ENCODE assay signal across 25 cellular contexts in the genomic region with DNA sequence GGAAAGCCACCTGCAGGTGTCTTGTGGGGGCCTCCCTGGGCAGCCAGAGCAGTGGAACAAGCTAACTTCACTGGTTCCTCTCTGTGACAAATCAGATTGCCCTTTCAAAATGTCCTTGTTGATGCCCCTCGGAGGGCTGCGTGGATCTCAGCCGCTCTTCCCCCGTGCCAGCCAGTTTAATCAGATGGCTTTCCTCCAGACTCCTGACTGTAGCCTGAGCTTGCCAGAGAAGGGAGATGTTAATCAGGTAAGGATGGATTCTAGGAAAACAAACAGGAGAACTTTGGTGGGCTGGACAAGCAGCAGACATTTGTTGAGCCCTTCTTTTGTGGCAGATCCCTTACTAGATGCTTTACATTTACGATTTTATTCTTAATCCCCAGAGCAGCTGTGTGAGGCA.
"Had no signal": no experiment of that assay in that cellular context is flagged by ENCODE, and none has a peak within 500 bp of the region (broad histone marks: within the 10 kb centered on the region; RNA-seq: fewer than 3 reads in every experiment).

No MANE protein-coding gene starts in this region.

- H3K4me1 ChIP-seq: foreskin keratinocyte, parathyroid adenoma had no signal

- H2AFZ ChIP-seq: hepatocyte, neural progenitor cell, parathyroid adenoma had no signal

- H3K4me3 ChIP-seq: esophagus muscularis mucosa, gastroesophageal sphincter, heart left ventricle, hepatocyte, left lung, mucosa of descending colon, neural progenitor cell, right lobe of liver, suprapubic skin, transverse colon, upper lobe of right lung, uterus had no signal

- H3K79me2 ChIP-seq: hepatocyte, parathyroid adenoma had no signal

- DNase-seq: effector memory CD4-positive, alpha-beta T cell; foreskin keratinocyte; heart left ventricle; left cardiac atrium; left lung; mesenchymal stem cell; mucosa of descending colon; naive B cell; right lobe of liver; small intestine; stimulated activated CD4-positive, alpha-beta T cell treated with anti-CD3 and anti-CD28 coated beads, Interleukin-12 subunit alpha, Interleukin-12 subunit beta, amount 100 ng/mL, for 4 hours; stimulated activated CD4-positive, alpha-beta T cell treated with anti-CD3 and anti-CD28 coated beads, Interleukin-1b, Interleukin-23, amount 100 ng/mL, for 48 hours; stimulated activated CD4-positive, alpha-beta T cell treated with anti-CD3 and anti-CD28 coated beads, Interleukin-4, amount 100 ng/mL, for 1 hour; stimulated activated CD8-positive, alpha-beta memory T cell treated with anti-CD3 and anti-CD28 coated beads, Interleukin-4, amount 100 ng/mL, for 48 hours; stimulated activated naive CD4-positive, alpha-beta T cell; stimulated activated naive CD8-positive, alpha-beta T cell treated with anti-CD3 and anti-CD28 coated beads, Interleukin-15, amount 100 ng/mL, for 72 hours; transverse colon; upper lobe of right lung; uterus had no signal

- ATAC-seq: foreskin keratinocyte; gastroesophageal sphincter; heart left ventricle; left cardiac atrium; left lung; mucosa of descending colon; right lobe of liver; stimulated activated naive CD8-positive, alpha-beta T cell treated with anti-CD3 and anti-CD28 coated beads, Interleukin-15, amount 100 ng/mL, for 72 hours; upper lobe of right lung had no signal

- H3K9ac ChIP-seq: neural progenitor cell, parathyroid adenoma had no signal

- H3K27me3 ChIP-seq: right lobe of liver had no signal

- H3K9me3 ChIP-seq: esophagus muscularis mucosa, gastroesophageal sphincter, heart left ventricle, left lung, mucosa of descending colon, right lobe of liver, suprapubic skin, transverse colon, upper lobe of right lung, uterus had no signal

- H3K27ac ChIP-seq: esophagus muscularis mucosa, foreskin keratinocyte, gastroesophageal sphincter, heart left ventricle, hepatocyte, left lung, neural progenitor cell, parathyroid adenoma, right lobe of liver, suprapubic skin, transverse colon, upper lobe of right lung, uterus had no signal

- H3K4me2 ChIP-seq: hepatocyte, neural progenitor cell had no signal

- H3K36me3 ChIP-seq: esophagus muscularis mucosa, gastroesophageal sphincter, heart left ventricle, left lung, neural progenitor cell, right lobe of liver, suprapubic skin, transverse colon, upper lobe of right lung, uterus had no signal
